ENCODE assay signal across 2 cellular contexts in the genomic region with DNA sequence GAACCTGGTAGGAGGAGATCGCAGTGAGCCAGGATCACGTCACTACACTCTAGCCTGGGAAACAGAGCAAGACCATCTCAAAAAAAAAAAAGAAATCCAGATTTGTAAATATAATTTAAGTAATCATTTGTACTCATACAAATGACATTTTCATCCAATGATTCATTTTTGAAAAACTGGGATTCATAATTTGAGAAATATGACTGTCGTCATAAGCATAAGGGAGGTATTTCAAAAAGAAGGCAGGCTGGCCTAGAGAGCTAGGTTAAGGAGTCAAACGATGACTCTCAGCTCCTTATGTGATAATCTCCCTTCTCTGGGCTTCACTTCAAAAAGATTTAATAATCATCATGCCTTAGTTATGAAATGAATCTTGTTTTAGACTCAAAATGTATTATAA.
TF ChIP-seq lines count a peak whose summit lies in the region.

No MANE protein-coding gene starts in this region.

TF ChIP-seq in GM23338, 12 proteins besides CTCF, POLR2A, EP300 and RAD21 (continued from another document):
- no peak for TF ChIP-seq JUNB (IDR thresholded peaks at IDR 0.05; ENCODE audit: unreplicated experiment)
- TF ChIP-seq, protein P1, sequence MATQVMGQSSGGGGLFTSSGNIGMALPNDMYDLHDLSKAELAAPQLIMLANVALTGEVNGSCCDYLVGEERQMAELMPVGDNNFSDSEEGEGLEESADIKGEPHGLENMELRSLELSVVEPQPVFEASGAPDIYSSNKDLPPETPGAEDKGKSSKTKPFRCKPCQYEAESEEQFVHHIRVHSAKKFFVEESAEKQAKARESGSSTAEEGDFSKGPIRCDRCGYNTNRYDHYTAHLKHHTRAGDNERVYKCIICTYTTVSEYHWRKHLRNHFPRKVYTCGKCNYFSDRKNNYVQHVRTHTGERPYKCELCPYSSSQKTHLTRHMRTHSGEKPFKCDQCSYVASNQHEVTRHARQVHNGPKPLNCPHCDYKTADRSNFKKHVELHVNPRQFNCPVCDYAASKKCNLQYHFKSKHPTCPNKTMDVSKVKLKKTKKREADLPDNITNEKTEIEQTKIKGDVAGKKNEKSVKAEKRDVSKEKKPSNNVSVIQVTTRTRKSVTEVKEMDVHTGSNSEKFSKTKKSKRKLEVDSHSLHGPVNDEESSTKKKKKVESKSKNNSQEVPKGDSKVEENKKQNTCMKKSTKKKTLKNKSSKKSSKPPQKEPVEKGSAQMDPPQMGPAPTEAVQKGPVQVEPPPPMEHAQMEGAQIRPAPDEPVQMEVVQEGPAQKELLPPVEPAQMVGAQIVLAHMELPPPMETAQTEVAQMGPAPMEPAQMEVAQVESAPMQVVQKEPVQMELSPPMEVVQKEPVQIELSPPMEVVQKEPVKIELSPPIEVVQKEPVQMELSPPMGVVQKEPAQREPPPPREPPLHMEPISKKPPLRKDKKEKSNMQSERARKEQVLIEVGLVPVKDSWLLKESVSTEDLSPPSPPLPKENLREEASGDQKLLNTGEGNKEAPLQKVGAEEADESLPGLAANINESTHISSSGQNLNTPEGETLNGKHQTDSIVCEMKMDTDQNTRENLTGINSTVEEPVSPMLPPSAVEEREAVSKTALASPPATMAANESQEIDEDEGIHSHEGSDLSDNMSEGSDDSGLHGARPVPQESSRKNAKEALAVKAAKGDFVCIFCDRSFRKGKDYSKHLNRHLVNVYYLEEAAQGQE (IDR thresholded peaks at IDR 0.05; ENCODE audit: unreplicated experiment) = no peak
- TF ChIP-seq EZH2phosphoT487 (IDR thresholded peaks at IDR 0.05; ENCODE audit: unreplicated experiment) = no peak

TF ChIP-seq in WTC11, 78 proteins besides CTCF, POLR2A, EP300 and RAD21 (continued from another document):
- TF ChIP-seq, protein P2, sequence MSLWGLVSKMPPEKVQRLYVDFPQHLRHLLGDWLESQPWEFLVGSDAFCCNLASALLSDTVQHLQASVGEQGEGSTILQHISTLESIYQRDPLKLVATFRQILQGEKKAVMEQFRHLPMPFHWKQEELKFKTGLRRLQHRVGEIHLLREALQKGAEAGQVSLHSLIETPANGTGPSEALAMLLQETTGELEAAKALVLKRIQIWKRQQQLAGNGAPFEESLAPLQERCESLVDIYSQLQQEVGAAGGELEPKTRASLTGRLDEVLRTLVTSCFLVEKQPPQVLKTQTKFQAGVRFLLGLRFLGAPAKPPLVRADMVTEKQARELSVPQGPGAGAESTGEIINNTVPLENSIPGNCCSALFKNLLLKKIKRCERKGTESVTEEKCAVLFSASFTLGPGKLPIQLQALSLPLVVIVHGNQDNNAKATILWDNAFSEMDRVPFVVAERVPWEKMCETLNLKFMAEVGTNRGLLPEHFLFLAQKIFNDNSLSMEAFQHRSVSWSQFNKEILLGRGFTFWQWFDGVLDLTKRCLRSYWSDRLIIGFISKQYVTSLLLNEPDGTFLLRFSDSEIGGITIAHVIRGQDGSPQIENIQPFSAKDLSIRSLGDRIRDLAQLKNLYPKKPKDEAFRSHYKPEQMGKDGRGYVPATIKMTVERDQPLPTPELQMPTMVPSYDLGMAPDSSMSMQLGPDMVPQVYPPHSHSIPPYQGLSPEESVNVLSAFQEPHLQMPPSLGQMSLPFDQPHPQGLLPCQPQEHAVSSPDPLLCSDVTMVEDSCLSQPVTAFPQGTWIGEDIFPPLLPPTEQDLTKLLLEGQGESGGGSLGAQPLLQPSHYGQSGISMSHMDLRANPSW (CRISPR knock-in tag; conservative IDR thresholded peaks at IDR 0.05; ENCODE audit: low read depth) = no peak
- TF ChIP-seq NR3C1 (CRISPR knock-in tag; conservative IDR thresholded peaks at IDR 0.05; ENCODE audit: low read depth) (no peak), ETV6 (CRISPR knock-in tag; IDR thresholded peaks at IDR 0.05) (no peak), ESRRA (CRISPR knock-in tag; IDR thresholded peaks at IDR 0.05; ENCODE audit: borderline replicate concordance) (no peak), FOXJ3 (CRISPR knock-in tag; IDR thresholded peaks at IDR 0.05; ENCODE audit: borderline replicate concordance) (no peak), NFE2L1 (CRISPR knock-in tag; IDR thresholded peaks at IDR 0.05) (no peak), JAZF1 (CRISPR knock-in tag; IDR thresholded peaks at IDR 0.05) (no peak), NR2C2 (CRISPR knock-in tag; IDR thresholded peaks at IDR 0.05) (no peak), IRF2 (CRISPR knock-in tag; IDR thresholded peaks at IDR 0.05; ENCODE audit: borderline replicate concordance, low read depth) (no peak), NFATC4 (CRISPR knock-in tag; IDR thresholded peaks at IDR 0.05) (no peak), ZBTB21 (CRISPR knock-in tag; IDR thresholded peaks at IDR 0.05; ENCODE audit: borderline replicate concordance) (no peak), RELA (CRISPR knock-in tag; IDR thresholded peaks at IDR 0.05; ENCODE audit: borderline replicate concordance) (no peak)
- TF ChIP-seq, protein P3, sequence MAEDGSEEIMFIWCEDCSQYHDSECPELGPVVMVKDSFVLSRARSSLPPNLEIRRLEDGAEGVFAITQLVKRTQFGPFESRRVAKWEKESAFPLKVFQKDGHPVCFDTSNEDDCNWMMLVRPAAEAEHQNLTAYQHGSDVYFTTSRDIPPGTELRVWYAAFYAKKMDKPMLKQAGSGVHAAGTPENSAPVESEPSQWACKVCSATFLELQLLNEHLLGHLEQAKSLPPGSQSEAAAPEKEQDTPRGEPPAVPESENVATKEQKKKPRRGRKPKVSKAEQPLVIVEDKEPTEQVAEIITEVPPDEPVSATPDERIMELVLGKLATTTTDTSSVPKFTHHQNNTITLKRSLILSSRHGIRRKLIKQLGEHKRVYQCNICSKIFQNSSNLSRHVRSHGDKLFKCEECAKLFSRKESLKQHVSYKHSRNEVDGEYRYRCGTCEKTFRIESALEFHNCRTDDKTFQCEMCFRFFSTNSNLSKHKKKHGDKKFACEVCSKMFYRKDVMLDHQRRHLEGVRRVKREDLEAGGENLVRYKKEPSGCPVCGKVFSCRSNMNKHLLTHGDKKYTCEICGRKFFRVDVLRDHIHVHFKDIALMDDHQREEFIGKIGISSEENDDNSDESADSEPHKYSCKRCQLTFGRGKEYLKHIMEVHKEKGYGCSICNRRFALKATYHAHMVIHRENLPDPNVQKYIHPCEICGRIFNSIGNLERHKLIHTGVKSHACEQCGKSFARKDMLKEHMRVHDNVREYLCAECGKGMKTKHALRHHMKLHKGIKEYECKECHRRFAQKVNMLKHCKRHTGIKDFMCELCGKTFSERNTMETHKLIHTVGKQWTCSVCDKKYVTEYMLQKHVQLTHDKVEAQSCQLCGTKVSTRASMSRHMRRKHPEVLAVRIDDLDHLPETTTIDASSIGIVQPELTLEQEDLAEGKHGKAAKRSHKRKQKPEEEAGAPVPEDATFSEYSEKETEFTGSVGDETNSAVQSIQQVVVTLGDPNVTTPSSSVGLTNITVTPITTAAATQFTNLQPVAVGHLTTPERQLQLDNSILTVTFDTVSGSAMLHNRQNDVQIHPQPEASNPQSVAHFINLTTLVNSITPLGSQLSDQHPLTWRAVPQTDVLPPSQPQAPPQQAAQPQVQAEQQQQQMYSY (CRISPR knock-in tag; IDR thresholded peaks at IDR 0.05) = no peak
- TF ChIP-seq, protein P4, sequence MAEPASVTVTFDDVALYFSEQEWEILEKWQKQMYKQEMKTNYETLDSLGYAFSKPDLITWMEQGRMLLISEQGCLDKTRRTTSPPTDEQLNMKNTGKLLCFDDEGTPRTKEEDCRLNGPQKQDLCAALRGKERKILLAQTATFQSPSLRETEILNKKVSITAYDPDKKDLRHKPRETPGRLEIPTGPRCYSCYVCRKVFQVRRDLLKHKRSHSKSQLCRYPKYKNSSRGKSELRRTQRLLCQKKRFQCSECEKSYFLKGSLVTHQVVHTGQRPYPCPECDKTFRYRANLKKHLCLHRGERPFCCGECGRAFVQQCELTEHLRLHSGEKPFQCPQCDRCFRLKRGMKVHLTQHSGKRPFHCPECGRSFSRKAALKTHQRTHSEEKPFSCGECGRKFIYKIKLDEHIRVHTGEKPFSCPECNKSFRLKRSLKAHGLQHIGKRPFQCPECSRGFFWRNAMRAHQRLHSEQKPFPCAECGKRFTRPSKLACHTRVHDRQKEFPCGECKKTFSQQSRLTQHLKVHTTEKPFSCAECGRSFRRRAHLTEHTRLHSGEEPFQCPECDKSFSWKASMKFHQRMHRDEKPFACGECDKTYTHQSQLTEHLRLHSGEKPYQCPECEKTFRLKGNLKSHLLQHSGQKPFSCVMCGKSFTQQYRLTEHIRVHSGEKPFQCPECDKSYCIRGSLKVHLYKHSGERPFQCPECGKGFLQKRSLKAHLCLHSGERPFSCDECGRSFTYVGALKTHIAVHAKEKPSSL (CRISPR knock-in tag; conservative IDR thresholded peaks at IDR 0.05) = no peak
